Comparison of ENCODE assay signal across 1 cellular context in genomic region chr20:45945678-45946148, GRCh38.
TF ChIP-seq lines count a peak whose summit lies in the region.

No MANE protein-coding gene starts in this region.

TF ChIP-seq in GM12878, 131 proteins besides CTCF, POLR2A, EP300 and RAD21:
- TF ChIP-seq TCF3 (IDR thresholded peaks at IDR 0.05; ENCODE audit: borderline replicate concordance, insufficient read depth, low read depth, low read length), result no peak
- no peak for TF ChIP-seq IRF3 (IDR thresholded peaks at IDR 0.05)
- TF ChIP-seq BCLAF1 (IDR thresholded peaks at IDR 0.05), result no peak
- no peak for TF ChIP-seq STAT3 (IDR thresholded peaks at IDR 0.05; ENCODE audit: low read depth, low read length)
- no peak for TF ChIP-seq SUPT20H (IDR thresholded peaks at IDR 0.05; ENCODE audit: borderline replicate concordance, control insufficient read depth, low read depth, low read length)
- no peak for TF ChIP-seq TCF7 (IDR thresholded peaks at IDR 0.05; ENCODE audit: borderline replicate concordance)
- no peak for TF ChIP-seq USF2 (IDR thresholded peaks at IDR 0.05; ENCODE audit: borderline replicate concordance, low read depth, low read length)
- TF ChIP-seq E2F4 (IDR thresholded peaks at IDR 0.05; ENCODE audit: low read depth, low read length), result no peak
- TF ChIP-seq BCL3 (IDR thresholded peaks at IDR 0.05; ENCODE audit: borderline replicate concordance, insufficient read depth, low read depth, low read length, poor library complexity, severe bottlenecking), result no peak
- TF ChIP-seq ZNF384 (IDR thresholded peaks at IDR 0.05; ENCODE audit: borderline replicate concordance, low read depth, low read length), result no peak
- no peak for TF ChIP-seq RFX5 (IDR thresholded peaks at IDR 0.05; ENCODE audit: low read depth, low read length)
- TF ChIP-seq DPF2 (IDR thresholded peaks at IDR 0.05), result no peak
- no peak for TF ChIP-seq ZNF592 (IDR thresholded peaks at IDR 0.05)
- no peak for TF ChIP-seq MYB (IDR thresholded peaks at IDR 0.05; ENCODE audit: borderline replicate concordance, low read depth, low read length)
- TF ChIP-seq HDAC2 (IDR thresholded peaks at IDR 0.05), result no peak
- no peak for TF ChIP-seq ESRRA (IDR thresholded peaks at IDR 0.05; ENCODE audit: low read length)
